Comparison of ENCODE assay signal across 8 cellular contexts in the genomic region with DNA sequence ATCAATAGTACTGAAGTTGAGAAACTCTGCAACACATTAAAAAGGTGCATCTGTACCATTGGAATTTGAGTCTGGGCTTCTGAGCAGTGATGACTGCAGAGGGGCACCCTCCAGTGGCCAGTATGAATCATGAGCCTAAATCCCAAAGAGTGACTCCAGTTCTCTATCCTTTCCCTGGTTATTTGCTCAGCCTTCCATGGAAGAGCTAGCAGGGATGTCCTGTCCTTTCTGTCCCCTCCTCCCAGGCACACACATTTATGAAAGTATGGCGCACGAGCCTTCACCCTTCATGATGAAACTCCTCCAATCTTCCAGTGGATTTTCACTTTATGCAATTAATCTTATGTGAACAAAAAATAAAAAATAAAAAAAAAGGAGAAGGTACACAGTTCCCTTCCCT.
A peak's percentile ranks its signal among the peaks of the same experiment; 100 is the strongest.
DNase-seq lines count a peak whose midpoint lies in the region; ATAC-seq and TF ChIP-seq lines count a peak whose summit lies in the region.

No MANE protein-coding gene starts in this region.

- H3K36me3 ChIP-seq in GM23338 (ENCODE audit: insufficient read depth) (no peaks in the 10 kb centered on the region), RWPE2 (ENCODE audit: low read depth) (no peaks in the 10 kb centered on the region)

- H3K27ac ChIP-seq in GM23338 (ENCODE audit: low read depth) (no peak overlapping the region), RWPE2 (ENCODE audit: poor library complexity, severe bottlenecking) (no peak overlapping the region)

- no peaks in the 10 kb centered on the region for H4K20me1 ChIP-seq in GM23338 (replicated peaks; ENCODE audit: insufficient read depth)

- H3K4me2 ChIP-seq in GM23338, result no peak overlapping the region

- H3K36me3 Mint-ChIP-seq in GM23338 (ENCODE audit: low read depth) (no peaks in the 10 kb centered on the region), glutamatergic neuron (ENCODE audit: unreplicated experiment) (no peaks in the 10 kb centered on the region)

- no peak overlapping the region for H2AFZ ChIP-seq in GM23338

- H3K79me2 ChIP-seq in GM23338 (replicated peaks; ENCODE audit: insufficient read depth), result no peaks in the 10 kb centered on the region

- no peak for TF ChIP-seq POLR2A in GM18505 (IDR thresholded peaks at IDR 0.05; ENCODE audit: borderline replicate concordance, extremely low read depth, insufficient read depth, insufficient read length)

- H3K27me3 ChIP-seq in GM23338 (ENCODE audit: insufficient read depth), result no peaks in the 10 kb centered on the region
- no peaks in the 10 kb centered on the region for H3K27me3 ChIP-seq in RWPE2 (ENCODE audit: insufficient read depth, poor library complexity, severe bottlenecking)

- H3K4me1 Mint-ChIP-seq in GM23338 (no peaks in the 10 kb centered on the region), glutamatergic neuron (ENCODE audit: low read depth, unreplicated experiment) (peaks cover 22% of the 10 kb centered on the region)

- H3K4me3 ChIP-seq in GM23338 (no peak overlapping the region), RWPE2 (ENCODE audit: severe bottlenecking) (no peak overlapping the region)

- H3K4me1 ChIP-seq in GM23338 (ENCODE audit: insufficient read depth) (no peaks in the 10 kb centered on the region), RWPE2 (ENCODE audit: insufficient read depth, poor library complexity, severe bottlenecking) (no peaks in the 10 kb centered on the region)

- DNase-seq in AG08396 (ENCODE audit: low spot score) (peak; percentile 65), GM23338 (ENCODE audit: low spot score) (peak; percentile 67), RWPE2 (ENCODE audit: low spot score) (no peak), glutamatergic neuron (no peak)
- DNase-seq in activated naive CD4-positive, alpha-beta T cell (lab: John Stamatoyannopoulos, UW), result no peak

- H3K4me3 Mint-ChIP-seq in GM23338, result no peak overlapping the region
- H3K4me3 Mint-ChIP-seq in glutamatergic neuron (ENCODE audit: unreplicated experiment), result no peak overlapping the region

- no peak overlapping the region for H3K27ac Mint-ChIP-seq in GM23338
- H3K27ac Mint-ChIP-seq in glutamatergic neuron (ENCODE audit: unreplicated experiment), result no peak overlapping the region

- H3K27me3 Mint-ChIP-seq in GM23338 (ENCODE audit: insufficient read depth, low read depth, poor library complexity), result peaks cover 4% of the 10 kb centered on the region
- no peaks in the 10 kb centered on the region for H3K27me3 Mint-ChIP-seq in glutamatergic neuron (ENCODE audit: unreplicated experiment)

- ATAC-seq in GM23338 (peak; percentile 92), RWPE2 (ENCODE audit: low read depth) (peak; percentile 76), HG02970 (IDR thresholded peaks at IDR 0.05; ENCODE audit: low FRiP score, unreplicated experiment) (no peak), GM18519 (IDR thresholded peaks at IDR 0.05; ENCODE audit: low FRiP score, unreplicated experiment) (no peak), GM18505 (IDR thresholded peaks at IDR 0.05; ENCODE audit: unreplicated experiment) (no peak)

- no peaks in the 10 kb centered on the region for H3K9me3 ChIP-seq in RWPE2 (ENCODE audit: severe bottlenecking)

- TF ChIP-seq CTCF in GM23338 (conservative IDR thresholded peaks at IDR 0.05; ENCODE audit: low read depth in 2 of 2) (peak; percentile 60 to 77), RWPE2 (IDR thresholded peaks at IDR 0.05; ENCODE audit: poor library complexity, severe bottlenecking) (peak; percentile 76), glutamatergic neuron (IDR thresholded peaks at IDR 0.05; ENCODE audit: partially characterized antibody, unreplicated experiment) (peak; percentile 46)

- H3K9me3 Mint-ChIP-seq in GM23338 (no peaks in the 10 kb centered on the region), glutamatergic neuron (ENCODE audit: unreplicated experiment) (no peaks in the 10 kb centered on the region)

- no peaks in the 10 kb centered on the region for H3F3A ChIP-seq in GM23338 (replicated peaks; ENCODE audit: low read depth)

- no peaks in the 10 kb centered on the region for H3K9me2 ChIP-seq in GM23338 (ENCODE audit: insufficient read depth)

TF ChIP-seq in GM23338, 12 proteins besides CTCF, POLR2A, EP300 and RAD21:
- TF ChIP-seq, protein P1, sequence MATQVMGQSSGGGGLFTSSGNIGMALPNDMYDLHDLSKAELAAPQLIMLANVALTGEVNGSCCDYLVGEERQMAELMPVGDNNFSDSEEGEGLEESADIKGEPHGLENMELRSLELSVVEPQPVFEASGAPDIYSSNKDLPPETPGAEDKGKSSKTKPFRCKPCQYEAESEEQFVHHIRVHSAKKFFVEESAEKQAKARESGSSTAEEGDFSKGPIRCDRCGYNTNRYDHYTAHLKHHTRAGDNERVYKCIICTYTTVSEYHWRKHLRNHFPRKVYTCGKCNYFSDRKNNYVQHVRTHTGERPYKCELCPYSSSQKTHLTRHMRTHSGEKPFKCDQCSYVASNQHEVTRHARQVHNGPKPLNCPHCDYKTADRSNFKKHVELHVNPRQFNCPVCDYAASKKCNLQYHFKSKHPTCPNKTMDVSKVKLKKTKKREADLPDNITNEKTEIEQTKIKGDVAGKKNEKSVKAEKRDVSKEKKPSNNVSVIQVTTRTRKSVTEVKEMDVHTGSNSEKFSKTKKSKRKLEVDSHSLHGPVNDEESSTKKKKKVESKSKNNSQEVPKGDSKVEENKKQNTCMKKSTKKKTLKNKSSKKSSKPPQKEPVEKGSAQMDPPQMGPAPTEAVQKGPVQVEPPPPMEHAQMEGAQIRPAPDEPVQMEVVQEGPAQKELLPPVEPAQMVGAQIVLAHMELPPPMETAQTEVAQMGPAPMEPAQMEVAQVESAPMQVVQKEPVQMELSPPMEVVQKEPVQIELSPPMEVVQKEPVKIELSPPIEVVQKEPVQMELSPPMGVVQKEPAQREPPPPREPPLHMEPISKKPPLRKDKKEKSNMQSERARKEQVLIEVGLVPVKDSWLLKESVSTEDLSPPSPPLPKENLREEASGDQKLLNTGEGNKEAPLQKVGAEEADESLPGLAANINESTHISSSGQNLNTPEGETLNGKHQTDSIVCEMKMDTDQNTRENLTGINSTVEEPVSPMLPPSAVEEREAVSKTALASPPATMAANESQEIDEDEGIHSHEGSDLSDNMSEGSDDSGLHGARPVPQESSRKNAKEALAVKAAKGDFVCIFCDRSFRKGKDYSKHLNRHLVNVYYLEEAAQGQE (IDR thresholded peaks at IDR 0.05; ENCODE audit: unreplicated experiment), result no peak
- no peak for TF ChIP-seq ZNF114 (CRISPR knock-in tag; IDR thresholded peaks at IDR 0.05)
- TF ChIP-seq EZH2 (IDR thresholded peaks at IDR 0.05; ENCODE audit: low read depth, unreplicated experiment), result no peak
- no peak for TF ChIP-seq JUNB (IDR thresholded peaks at IDR 0.05; ENCODE audit: unreplicated experiment)

Comparison
In these comparisons a context has a peak if more than half of its experiments do, and no peak if none do; other contexts are left out.
1. DNase-seq: peak in AG08396 (single experiment) and GM23338 (single experiment); none in RWPE2 (single experiment), glutamatergic neuron (single experiment) and activated naive CD4-positive, alpha-beta T cell (0 of 4).
2. ATAC-seq: peak in GM23338 (single experiment) and RWPE2 (single experiment); none in HG02970 (single experiment), GM18519 (single experiment) and GM18505 (single experiment).
3. Peak in every context shown above with its lines, with median percentiles within 50 percentile points of each other: CTCF ChIP-seq.